Comparison of ENCODE assay signal across 10 cellular contexts in genomic region chr19:35510626-35510964, GRCh38. TPM values are rescaled to one million over a fixed set of nuclear protein-coding genes. Genes with fewer than 3 reads are reported as not detected.
DNase-seq lines count a peak whose midpoint lies in the region; ATAC-seq, FAIRE-seq and TF ChIP-seq lines count a peak whose summit lies in the region.
"Had no signal": no experiment of that assay in that cellular context is flagged by ENCODE, and none has a peak within 500 bp of the region (broad histone marks: within the 10 kb centered on the region; RNA-seq: fewer than 3 reads in every experiment).

No MANE protein-coding gene starts in this region.

- H3K9ac ChIP-seq in astrocyte (ENCODE audit: low read length): no peak overlapping the region
- peak overlapping the region; percentile 50 for H3K9ac ChIP-seq in mesendoderm (ENCODE audit: low read length)

- no peak overlapping the region for H2BK120ac ChIP-seq in mesendoderm (ENCODE audit: low read depth, low read length)

- peak overlapping the region; percentile 77 for H3K4me3 Mint-ChIP-seq in activated naive CD4-positive, alpha-beta T cell treated with anti-CD3 and anti-CD28 coated beads, Interleukin-2, amount 50 U/mL, for 24 hours
- H3K4me3 Mint-ChIP-seq in astrocyte (ENCODE audit: unreplicated experiment): peak overlapping the region; percentile 89

- WGBS in mesendoderm (ENCODE audit: extremely low coverage, insufficient coverage, low lambda C conversion rate): no CpG with 5 or more reads among the region's 15 CpGs
- WGBS in aorta, 2 donors: 5 to 13% methylated on average over 15 of the region's 15 CpGs

- no peak overlapping the region for H3K27ac Mint-ChIP-seq in activated naive CD4-positive, alpha-beta T cell treated with anti-CD3 and anti-CD28 coated beads, Interleukin-2, amount 50 U/mL, for 24 hours
- no peak overlapping the region for H3K27ac Mint-ChIP-seq in astrocyte (ENCODE audit: unreplicated experiment)

- peaks cover 9% of the 10 kb centered on the region for H3K27me3 Mint-ChIP-seq in activated naive CD4-positive, alpha-beta T cell treated with anti-CD3 and anti-CD28 coated beads, Interleukin-2, amount 50 U/mL, for 24 hours
- peaks cover 13% of the 10 kb centered on the region for H3K27me3 Mint-ChIP-seq in astrocyte (ENCODE audit: low read depth, unreplicated experiment)

- peak overlapping the region; percentile 70 for H3K4me2 ChIP-seq in astrocyte (ENCODE audit: low read length)
- peak overlapping the region; percentile 15 for H3K4me2 ChIP-seq in mesendoderm (ENCODE audit: low read length)

- H3K4me1 Mint-ChIP-seq in activated naive CD4-positive, alpha-beta T cell treated with anti-CD3 and anti-CD28 coated beads, Interleukin-2, amount 50 U/mL, for 24 hours: peaks cover 15% of the 10 kb centered on the region
- peaks cover 6% of the 10 kb centered on the region for H3K4me1 Mint-ChIP-seq in astrocyte (ENCODE audit: low read depth, unreplicated experiment)

- no peak overlapping the region for H2AK5ac ChIP-seq in mesendoderm (ENCODE audit: low read length)

- no peak overlapping the region for H2AFZ ChIP-seq in astrocyte (ENCODE audit: low read depth, low read length)

- no peak for TF ChIP-seq CTCF in astrocyte (IDR thresholded peaks at IDR 0.05; ENCODE audit: insufficient read depth, low read depth, low read length)
- TF ChIP-seq CTCF in tibial artery (IDR thresholded peaks at IDR 0.05): no peak

- ATAC-seq in GM21737 (IDR thresholded peaks at IDR 0.05; ENCODE audit: unreplicated experiment) (no peak), aorta (ENCODE audit: low FRiP score) (no peak)

- DNase-seq in activated naive CD4-positive, alpha-beta T cell treated with anti-CD3 and anti-CD28 coated beads, Interleukin-2, amount 50 U/mL, for 16 hours: no peak
- DNase-seq in astrocyte (ENCODE audit: low read depth) (no peak), mesendoderm (no peak), tibial artery (no peak), GM19240 (ENCODE audit: insufficient read length, low spot score) (no peak), aorta (no peak)

- peak overlapping the region; percentile 11 for H3K18ac ChIP-seq in mesendoderm (ENCODE audit: low read length)

- no peaks in the 10 kb centered on the region for H3K9me3 Mint-ChIP-seq in activated naive CD4-positive, alpha-beta T cell treated with anti-CD3 and anti-CD28 coated beads, Interleukin-2, amount 50 U/mL, for 24 hours
- no peaks in the 10 kb centered on the region for H3K9me3 Mint-ChIP-seq in astrocyte (ENCODE audit: unreplicated experiment)

- H4K8ac ChIP-seq in mesendoderm (ENCODE audit: low read depth, low read length): no peak overlapping the region

- H3K79me2 ChIP-seq in astrocyte (ENCODE audit: insufficient read depth, low read length) (no peaks in the 10 kb centered on the region), mesendoderm (ENCODE audit: control insufficient read depth, insufficient read depth, low read length) (peaks cover 28% of the 10 kb centered on the region)

- no peak overlapping the region for H2BK5ac ChIP-seq in mesendoderm (ENCODE audit: low read length)

- H3K4me1 ChIP-seq in astrocyte (ENCODE audit: insufficient read depth, low read length) (no peaks in the 10 kb centered on the region), mesendoderm (ENCODE audit: control insufficient read depth, low read depth, low read length) (no peaks in the 10 kb centered on the region), tibial artery (peaks cover 0 to 20% (median 8%) of the 10 kb centered on the region in 4 donors), aorta (ENCODE audit: control insufficient read depth in 1 of 2, insufficient read depth in 2 of 2, low read length in 2 of 2) (no peaks in the 10 kb centered on the region)

- FAIRE-seq in astrocyte (lab: Jason Lieb, UNC): no peak

- no peaks in the 10 kb centered on the region for H3K9me3 ChIP-seq in astrocyte (ENCODE audit: insufficient read depth, low read depth, low read length)
- no peaks in the 10 kb centered on the region for H3K9me3 ChIP-seq in tibial artery
- H3K9me3 ChIP-seq in aorta (ENCODE audit: control insufficient read depth, low read length): no peaks in the 10 kb centered on the region

- H3K36me3 Mint-ChIP-seq in activated naive CD4-positive, alpha-beta T cell treated with anti-CD3 and anti-CD28 coated beads, Interleukin-2, amount 50 U/mL, for 24 hours: no peaks in the 10 kb centered on the region
- H3K36me3 Mint-ChIP-seq in astrocyte (ENCODE audit: low read depth, unreplicated experiment): peaks cover 7% of the 10 kb centered on the region

- peaks cover 20% of the 10 kb centered on the region for H3K79me1 ChIP-seq in mesendoderm (ENCODE audit: low read length)

- H2BK15ac ChIP-seq in mesendoderm (replicated peaks; ENCODE audit: low read depth): no peak overlapping the region

- H4K20me1 ChIP-seq in astrocyte (ENCODE audit: insufficient read depth, low read length): no peaks in the 10 kb centered on the region

- no peak overlapping the region for H3K4ac ChIP-seq in mesendoderm (ENCODE audit: low read depth, low read length)

- no peak overlapping the region for H3K27ac ChIP-seq in astrocyte (ENCODE audit: low read depth, low read length)
- H3K27ac ChIP-seq in mesendoderm (ENCODE audit: low read depth, low read length): no peak overlapping the region
- H3K27ac ChIP-seq in tibial artery: no peak overlapping the region
- H3K27ac ChIP-seq in aorta (ENCODE audit: low read depth in 1 of 2, low read length in 2 of 2): no peak overlapping the region

- no peak overlapping the region for H3K23ac ChIP-seq in mesendoderm (ENCODE audit: low read length)

- H3K36me3 ChIP-seq in astrocyte (ENCODE audit: insufficient read depth, low read length): no peaks in the 10 kb centered on the region
- peaks cover 4% of the 10 kb centered on the region for H3K36me3 ChIP-seq in mesendoderm (ENCODE audit: control insufficient read depth, insufficient read depth, low read length)
- H3K36me3 ChIP-seq in tibial artery: peaks cover 0 to 4% (median 0%) of the 10 kb centered on the region in 3 donors
- H3K36me3 ChIP-seq in aorta (ENCODE audit: control insufficient read depth in 1 of 2, insufficient read depth in 2 of 2, low read length in 1 of 2): no peaks in the 10 kb centered on the region

- intact Hi-C loops in tibial artery (cut with DNase I; ENCODE audit: low total_unique reads): no loop called here
- intact Hi-C loops in aorta (cut with DNase I): no loop called here

- peak overlapping the region; percentile 85 for H3K56ac ChIP-seq in mesendoderm (ENCODE audit: low read length)

- H3K27me3 ChIP-seq in astrocyte (ENCODE audit: insufficient read depth, low read length): peaks cover 59% of the 10 kb centered on the region
- H3K27me3 ChIP-seq in mesendoderm (ENCODE audit: insufficient read depth, low read length, poor library complexity): no peaks in the 10 kb centered on the region
- H3K27me3 ChIP-seq in tibial artery: peaks cover 0 to 47% of the 10 kb centered on the region in 2 donors
- H3K27me3 ChIP-seq in aorta (ENCODE audit: control insufficient read depth in 1 of 2, insufficient read depth in 2 of 2, low read length in 1 of 2): no peaks in the 10 kb centered on the region

- H4K5ac ChIP-seq in mesendoderm (ENCODE audit: low read length): no peak overlapping the region

- H3K4me3 ChIP-seq in astrocyte (ENCODE audit: insufficient read depth, low read depth, low read length) (no peak overlapping the region), mesendoderm (ENCODE audit: low read length) (no peak overlapping the region), tibial artery (peak overlapping the region; percentile 40 to 48), aorta (ENCODE audit: low read length in 2 of 2) (no peak overlapping the region)

RNA-seq across cellular contexts. Expression of gene DMKN, which starts 2.9 kb away (rescaled TPM):
- total RNA-seq in astrocyte (50.7 and 56.9 TPM in 2 replicates), aorta (10 to 100 TPM; 25.9 to 27.1 TPM)
- polyA plus RNA-seq in mesendoderm (2013, experiment 1 of 2): 602 TPM
- 595 TPM for polyA plus RNA-seq in mesendoderm (2013, experiment 2 of 2)
- polyA plus RNA-seq in aorta: 10 to 100 TPM; 22.2 to 43.7 TPM

RNA-seq across cellular contexts. Expression of gene SBSN, which starts 17.5 kb away (rescaled TPM):
- total RNA-seq in astrocyte: 0.18 and 0.38 TPM in 2 replicates
- polyA plus RNA-seq in mesendoderm (2013, experiment 1 of 2): not detected
- polyA plus RNA-seq in mesendoderm (2013, experiment 2 of 2): not detected
- total RNA-seq in aorta: not detected
- under 1 TPM in 1 of 2 donors, not detected in 1; 0.23 TPM for polyA plus RNA-seq in aorta
- total RNA-seq: NCI-H460 had no signal

RNA-seq across cellular contexts. Expression of gene KRTDAP, which starts 20.3 kb away (rescaled TPM):
- not detected in 2 replicates for total RNA-seq in astrocyte
- 1.7 TPM for polyA plus RNA-seq in mesendoderm (2013, experiment 1 of 2)
- 1.7 TPM for polyA plus RNA-seq in mesendoderm (2013, experiment 2 of 2)
- not detected for total RNA-seq in aorta
- polyA plus RNA-seq in aorta: not detected
- total RNA-seq: NCI-H460 had no signal
- polyA plus RNA-seq: AG04450 had no signal

RNA-seq across cellular contexts. Expression of gene GAPDHS, which starts 22.7 kb away (rescaled TPM):
- not detected in 2 replicates for total RNA-seq in astrocyte
- polyA plus RNA-seq in mesendoderm (2013, experiment 1 of 2): 0.10 TPM
- polyA plus RNA-seq in mesendoderm (2013, experiment 2 of 2): 0.03 TPM
- total RNA-seq in aorta: not detected
- not detected for polyA plus RNA-seq in aorta
- total RNA-seq: NCI-H460 had no signal
- polyA plus RNA-seq: AG04450 had no signal

RNA-seq across cellular contexts. Expression of gene TMEM147, which starts 34.8 kb away (rescaled TPM):
- total RNA-seq in astrocyte (68.2 and 69.3 TPM in 2 replicates), aorta (10 to 100 TPM; 48.0 to 52.2 TPM)
- polyA plus RNA-seq in mesendoderm (2013, experiment 1 of 2): 129 TPM
- polyA plus RNA-seq in mesendoderm (2013, experiment 2 of 2): 132 TPM
- 100 to 1,000 TPM in 1 of 2 donors, 10 to 100 TPM in 1; 86.0 to 123 TPM for polyA plus RNA-seq in aorta

Comparison
In these comparisons a context has a peak if more than half of its experiments do, and no peak if none do; other contexts are left out.
1. H3K4me3 ChIP-seq: peak in tibial artery (2 of 2); none in astrocyte (single experiment), mesendoderm (single experiment) and aorta (0 of 2).